Comparison of ENCODE assay signal across 19 cellular contexts in the genomic region with DNA sequence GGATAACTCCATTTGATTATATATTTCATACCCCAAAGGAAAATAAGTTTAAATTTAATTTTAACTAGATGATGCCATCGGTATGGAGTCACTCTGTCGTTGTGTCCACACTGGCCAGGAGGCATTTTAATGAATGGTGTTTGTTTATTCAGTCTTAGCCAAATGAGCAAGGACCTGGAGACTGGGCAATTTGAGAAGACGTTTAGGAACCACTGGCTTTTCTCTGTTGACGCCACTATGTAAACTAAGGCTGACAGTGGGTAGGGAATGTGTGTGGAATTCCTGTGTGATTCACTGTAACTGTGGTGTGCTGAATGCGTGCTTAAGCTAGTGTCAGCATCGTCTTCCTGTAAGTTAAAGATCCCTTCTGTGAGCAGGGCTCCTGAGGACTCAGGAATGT. TPM values are rescaled to one million over a fixed set of nuclear protein-coding genes. Genes with fewer than 3 reads are reported as not detected.
DNase-seq lines count a peak whose midpoint lies in the region; FAIRE-seq and TF ChIP-seq lines count a peak whose summit lies in the region.
"Not testable (repeated sequence)": the region's sequence is repeated elsewhere in the genome, so short reads cannot be mapped to it uniquely, and the experiment has no call there.
"Had no signal": no experiment of that assay in that cellular context is flagged by ENCODE, and none has a peak within 500 bp of the region (broad histone marks: within the 10 kb centered on the region; RNA-seq: fewer than 3 reads in every experiment).

No MANE protein-coding gene starts in this region.

- in situ Hi-C loops in ACHN (cut with HindIII; ENCODE audit: low pct_ligation_motif_present, low pct_unique_long_range_greater_than_20kb, low sequenced_read_pairs), result not testable (repeated sequence)

- not testable (repeated sequence) for H4K20me1 ChIP-seq in astrocyte (ENCODE audit: insufficient read depth, low read length); neural progenitor cell (ENCODE audit: low read depth)

- DNase-seq in ACHN (peak; percentile 22), ELR (ENCODE audit: low read depth) (peak; percentile 39), HS-5 (ENCODE audit: low read depth) (peak; percentile 18), NT2/D1 (ENCODE audit: low read depth, low spot score) (peak; percentile 6), astrocyte (ENCODE audit: low read depth) (peak; percentile 56), endodermal cell (peak; percentile 67), hepatic stellate cell (ENCODE audit: low spot score) (peak; percentile 6), neural progenitor cell (ENCODE audit: low spot score) (peak; percentile 1)

- peak; percentile 88 for FAIRE-seq in astrocyte (lab: Jason Lieb, UNC)

- not testable (repeated sequence) for H3K36me3 Mint-ChIP-seq in astrocyte (ENCODE audit: low read depth, unreplicated experiment); endodermal cell (ENCODE audit: low read depth); neural progenitor cell

- not testable (repeated sequence) for H3K27me3 Mint-ChIP-seq in astrocyte (ENCODE audit: low read depth, unreplicated experiment); endodermal cell (ENCODE audit: insufficient read depth); neural progenitor cell (ENCODE audit: insufficient read depth, low read depth)

- H3K36me3 ChIP-seq in NT2/D1 (ENCODE audit: insufficient read depth, insufficient read length, low read length); astrocyte (ENCODE audit: insufficient read depth, low read length); endodermal cell (ENCODE audit: control insufficient read depth, insufficient read depth, low read length); neural progenitor cell: not testable (repeated sequence)

- WGBS in endodermal cell (ENCODE audit: insufficient coverage in 1 of 2, insufficient read length in 1 of 2), 2 experiments, result 21% methylated on average over 5 of the region's 6 CpGs; no CpG with 5 or more reads in 1 of the 2 experiments

- not testable (repeated sequence) for H3K4me1 ChIP-seq in NT2/D1 (ENCODE audit: insufficient read depth, insufficient read length); astrocyte (ENCODE audit: insufficient read depth, low read length); endodermal cell (ENCODE audit: control insufficient read depth, insufficient read depth, low read length); neural progenitor cell

- not testable (repeated sequence) for H3K27me3 ChIP-seq in NT2/D1 (ENCODE audit: insufficient read depth, insufficient read length); astrocyte (ENCODE audit: insufficient read depth, low read length); endodermal cell (ENCODE audit: control insufficient read depth, insufficient read depth, low read length, poor library complexity, severe bottlenecking); neural progenitor cell

- H3K9me3 ChIP-seq in NT2/D1 (ENCODE audit: insufficient read depth, low read length); astrocyte (ENCODE audit: insufficient read depth, low read depth, low read length); endodermal cell (ENCODE audit: control insufficient read depth, low read length); neural progenitor cell (ENCODE audit: low read depth): not testable (repeated sequence)

- H3K4me1 Mint-ChIP-seq in astrocyte (ENCODE audit: low read depth, unreplicated experiment); neural progenitor cell: not testable (repeated sequence)
- H3K4me1 Mint-ChIP-seq in endodermal cell, result peaks cover 10% of the 10 kb centered on the region

- H3K4me3 Mint-ChIP-seq in astrocyte (ENCODE audit: unreplicated experiment); endodermal cell; neural progenitor cell: not testable (repeated sequence)

- H3K9me3 Mint-ChIP-seq in astrocyte (ENCODE audit: unreplicated experiment); endodermal cell; neural progenitor cell: not testable (repeated sequence)

- not testable (repeated sequence) for H3K4me3 ChIP-seq in NT2/D1 (ENCODE audit: insufficient read length, low read depth); astrocyte (ENCODE audit: insufficient read depth, low read depth, low read length); endodermal cell (ENCODE audit: low read length); neural progenitor cell

- H3K79me2 ChIP-seq in astrocyte (ENCODE audit: insufficient read depth, low read length); neural progenitor cell (ENCODE audit: low read depth): not testable (repeated sequence)

- peak overlapping the region; percentile 52 for H3K4me2 ChIP-seq in astrocyte (ENCODE audit: low read length)
- not testable (repeated sequence) for H3K4me2 ChIP-seq in neural progenitor cell

- not testable (repeated sequence) for H3K9ac ChIP-seq in NT2/D1 (ENCODE audit: insufficient read length, low read depth); astrocyte (ENCODE audit: low read length); endodermal cell (ENCODE audit: extremely low read depth, low read length, poor library complexity, severe bottlenecking); neural progenitor cell

- TF ChIP-seq CTCF in astrocyte (IDR thresholded peaks at IDR 0.05; ENCODE audit: insufficient read depth, low read depth, low read length); endodermal cell (conservative IDR thresholded peaks at IDR 0.05); neural progenitor cell (IDR thresholded peaks at IDR 0.05): not testable (repeated sequence)

- H3F3A ChIP-seq in neural progenitor cell (ENCODE audit: low read depth), result not testable (repeated sequence)

- not testable (repeated sequence) for H2AFZ ChIP-seq in astrocyte (ENCODE audit: low read depth, low read length); neural progenitor cell (replicated peaks)

- not testable (repeated sequence) for H3K27ac ChIP-seq in astrocyte (ENCODE audit: low read depth, low read length); endodermal cell (ENCODE audit: low read depth, low read length); neural progenitor cell

- not testable (repeated sequence) for H3K27ac Mint-ChIP-seq in astrocyte (ENCODE audit: unreplicated experiment); endodermal cell; neural progenitor cell

RNA-seq across cellular contexts. Expression of gene LGALS9B, which starts 17.6 kb away (rescaled TPM):
- total RNA-seq in astrocyte, result not detected in 2 replicates
- not detected for total RNA-seq in endodermal cell
- not detected for polyA plus RNA-seq in endodermal cell (2013, experiment 1 of 2)
- not detected for polyA plus RNA-seq in endodermal cell (2013, experiment 2 of 2)
- total RNA-seq in neural progenitor cell (ENCODE audit: low replicate concordance), result not detected in 2 replicates
- total RNA-seq: A673; activated CD4-positive, alpha-beta T cell treated with anti-CD3 and anti-CD28 coated beads for 36 hours; adrenal gland; CD4-positive, alpha-beta memory T cell; HT-29; liver; OCI-LY7; progenitor cell of endocrine pancreas; skeletal muscle tissue; ureter had no signal
- polyA plus RNA-seq: CD4-positive, alpha-beta memory T cell; liver; neural cell had no signal

Comparison
In these comparisons a context has a peak if more than half of its experiments do, and no peak if none do; other contexts are left out.
1. DNase-seq: peak in every context shown above with its lines; median percentile 67 in endodermal cell; 56 in astrocyte; 39 in ELR; 22 in ACHN; 18 in HS-5; 6 in NT2/D1; 6 in hepatic stellate cell; 1 in neural progenitor cell.